Comparison of ENCODE assay signal across 2 cellular contexts in the genomic region with DNA sequence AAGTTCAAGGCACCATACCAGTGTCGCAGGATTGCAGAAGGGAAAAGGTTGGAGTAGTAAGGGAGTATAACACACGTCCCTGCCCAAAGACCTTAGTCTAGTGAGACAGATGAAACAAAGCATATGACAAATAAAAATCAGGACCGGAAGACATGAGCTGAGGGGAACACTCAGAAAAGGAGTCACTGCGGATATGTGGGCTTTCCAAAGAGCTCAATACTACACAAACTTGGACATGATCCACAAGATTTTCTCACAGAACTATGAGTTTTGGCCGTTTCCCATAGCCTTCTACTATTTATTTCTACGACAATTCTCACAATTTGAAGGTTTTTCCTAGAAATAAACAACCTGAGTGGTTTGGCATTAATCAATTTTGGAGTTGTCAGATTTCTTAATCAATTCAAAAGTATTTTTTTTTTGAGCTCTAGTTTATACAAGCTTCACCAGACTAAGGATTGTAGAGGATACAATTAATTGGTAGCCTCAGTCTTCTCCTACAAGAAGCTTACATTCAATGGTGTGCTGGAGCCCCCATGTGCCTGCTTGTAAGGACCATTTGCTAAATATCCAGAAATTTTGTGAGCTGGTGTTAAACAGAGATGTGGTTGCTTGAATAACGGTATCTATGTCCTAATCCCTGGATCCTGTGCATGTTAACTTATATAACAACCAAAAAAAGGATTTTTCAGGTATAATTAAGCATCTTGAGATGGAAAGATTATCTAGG.
TF ChIP-seq lines count a peak whose summit lies in the region.

No MANE protein-coding gene starts in this region.

TF ChIP-seq in GM23338, 12 proteins besides CTCF, POLR2A, EP300 and RAD21:
- TF ChIP-seq EZH2phosphoT487 (IDR thresholded peaks at IDR 0.05; ENCODE audit: unreplicated experiment) (no peak), STAT1 (IDR thresholded peaks at IDR 0.05; ENCODE audit: unreplicated experiment) (no peak), POLR2AphosphoS5 (IDR thresholded peaks at IDR 0.05; ENCODE audit: low read depth) (no peak), ZNF114 (CRISPR knock-in tag; IDR thresholded peaks at IDR 0.05) (no peak)
- TF ChIP-seq, protein P1, sequence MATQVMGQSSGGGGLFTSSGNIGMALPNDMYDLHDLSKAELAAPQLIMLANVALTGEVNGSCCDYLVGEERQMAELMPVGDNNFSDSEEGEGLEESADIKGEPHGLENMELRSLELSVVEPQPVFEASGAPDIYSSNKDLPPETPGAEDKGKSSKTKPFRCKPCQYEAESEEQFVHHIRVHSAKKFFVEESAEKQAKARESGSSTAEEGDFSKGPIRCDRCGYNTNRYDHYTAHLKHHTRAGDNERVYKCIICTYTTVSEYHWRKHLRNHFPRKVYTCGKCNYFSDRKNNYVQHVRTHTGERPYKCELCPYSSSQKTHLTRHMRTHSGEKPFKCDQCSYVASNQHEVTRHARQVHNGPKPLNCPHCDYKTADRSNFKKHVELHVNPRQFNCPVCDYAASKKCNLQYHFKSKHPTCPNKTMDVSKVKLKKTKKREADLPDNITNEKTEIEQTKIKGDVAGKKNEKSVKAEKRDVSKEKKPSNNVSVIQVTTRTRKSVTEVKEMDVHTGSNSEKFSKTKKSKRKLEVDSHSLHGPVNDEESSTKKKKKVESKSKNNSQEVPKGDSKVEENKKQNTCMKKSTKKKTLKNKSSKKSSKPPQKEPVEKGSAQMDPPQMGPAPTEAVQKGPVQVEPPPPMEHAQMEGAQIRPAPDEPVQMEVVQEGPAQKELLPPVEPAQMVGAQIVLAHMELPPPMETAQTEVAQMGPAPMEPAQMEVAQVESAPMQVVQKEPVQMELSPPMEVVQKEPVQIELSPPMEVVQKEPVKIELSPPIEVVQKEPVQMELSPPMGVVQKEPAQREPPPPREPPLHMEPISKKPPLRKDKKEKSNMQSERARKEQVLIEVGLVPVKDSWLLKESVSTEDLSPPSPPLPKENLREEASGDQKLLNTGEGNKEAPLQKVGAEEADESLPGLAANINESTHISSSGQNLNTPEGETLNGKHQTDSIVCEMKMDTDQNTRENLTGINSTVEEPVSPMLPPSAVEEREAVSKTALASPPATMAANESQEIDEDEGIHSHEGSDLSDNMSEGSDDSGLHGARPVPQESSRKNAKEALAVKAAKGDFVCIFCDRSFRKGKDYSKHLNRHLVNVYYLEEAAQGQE (IDR thresholded peaks at IDR 0.05; ENCODE audit: unreplicated experiment) = no peak
- TF ChIP-seq, protein P2, sequence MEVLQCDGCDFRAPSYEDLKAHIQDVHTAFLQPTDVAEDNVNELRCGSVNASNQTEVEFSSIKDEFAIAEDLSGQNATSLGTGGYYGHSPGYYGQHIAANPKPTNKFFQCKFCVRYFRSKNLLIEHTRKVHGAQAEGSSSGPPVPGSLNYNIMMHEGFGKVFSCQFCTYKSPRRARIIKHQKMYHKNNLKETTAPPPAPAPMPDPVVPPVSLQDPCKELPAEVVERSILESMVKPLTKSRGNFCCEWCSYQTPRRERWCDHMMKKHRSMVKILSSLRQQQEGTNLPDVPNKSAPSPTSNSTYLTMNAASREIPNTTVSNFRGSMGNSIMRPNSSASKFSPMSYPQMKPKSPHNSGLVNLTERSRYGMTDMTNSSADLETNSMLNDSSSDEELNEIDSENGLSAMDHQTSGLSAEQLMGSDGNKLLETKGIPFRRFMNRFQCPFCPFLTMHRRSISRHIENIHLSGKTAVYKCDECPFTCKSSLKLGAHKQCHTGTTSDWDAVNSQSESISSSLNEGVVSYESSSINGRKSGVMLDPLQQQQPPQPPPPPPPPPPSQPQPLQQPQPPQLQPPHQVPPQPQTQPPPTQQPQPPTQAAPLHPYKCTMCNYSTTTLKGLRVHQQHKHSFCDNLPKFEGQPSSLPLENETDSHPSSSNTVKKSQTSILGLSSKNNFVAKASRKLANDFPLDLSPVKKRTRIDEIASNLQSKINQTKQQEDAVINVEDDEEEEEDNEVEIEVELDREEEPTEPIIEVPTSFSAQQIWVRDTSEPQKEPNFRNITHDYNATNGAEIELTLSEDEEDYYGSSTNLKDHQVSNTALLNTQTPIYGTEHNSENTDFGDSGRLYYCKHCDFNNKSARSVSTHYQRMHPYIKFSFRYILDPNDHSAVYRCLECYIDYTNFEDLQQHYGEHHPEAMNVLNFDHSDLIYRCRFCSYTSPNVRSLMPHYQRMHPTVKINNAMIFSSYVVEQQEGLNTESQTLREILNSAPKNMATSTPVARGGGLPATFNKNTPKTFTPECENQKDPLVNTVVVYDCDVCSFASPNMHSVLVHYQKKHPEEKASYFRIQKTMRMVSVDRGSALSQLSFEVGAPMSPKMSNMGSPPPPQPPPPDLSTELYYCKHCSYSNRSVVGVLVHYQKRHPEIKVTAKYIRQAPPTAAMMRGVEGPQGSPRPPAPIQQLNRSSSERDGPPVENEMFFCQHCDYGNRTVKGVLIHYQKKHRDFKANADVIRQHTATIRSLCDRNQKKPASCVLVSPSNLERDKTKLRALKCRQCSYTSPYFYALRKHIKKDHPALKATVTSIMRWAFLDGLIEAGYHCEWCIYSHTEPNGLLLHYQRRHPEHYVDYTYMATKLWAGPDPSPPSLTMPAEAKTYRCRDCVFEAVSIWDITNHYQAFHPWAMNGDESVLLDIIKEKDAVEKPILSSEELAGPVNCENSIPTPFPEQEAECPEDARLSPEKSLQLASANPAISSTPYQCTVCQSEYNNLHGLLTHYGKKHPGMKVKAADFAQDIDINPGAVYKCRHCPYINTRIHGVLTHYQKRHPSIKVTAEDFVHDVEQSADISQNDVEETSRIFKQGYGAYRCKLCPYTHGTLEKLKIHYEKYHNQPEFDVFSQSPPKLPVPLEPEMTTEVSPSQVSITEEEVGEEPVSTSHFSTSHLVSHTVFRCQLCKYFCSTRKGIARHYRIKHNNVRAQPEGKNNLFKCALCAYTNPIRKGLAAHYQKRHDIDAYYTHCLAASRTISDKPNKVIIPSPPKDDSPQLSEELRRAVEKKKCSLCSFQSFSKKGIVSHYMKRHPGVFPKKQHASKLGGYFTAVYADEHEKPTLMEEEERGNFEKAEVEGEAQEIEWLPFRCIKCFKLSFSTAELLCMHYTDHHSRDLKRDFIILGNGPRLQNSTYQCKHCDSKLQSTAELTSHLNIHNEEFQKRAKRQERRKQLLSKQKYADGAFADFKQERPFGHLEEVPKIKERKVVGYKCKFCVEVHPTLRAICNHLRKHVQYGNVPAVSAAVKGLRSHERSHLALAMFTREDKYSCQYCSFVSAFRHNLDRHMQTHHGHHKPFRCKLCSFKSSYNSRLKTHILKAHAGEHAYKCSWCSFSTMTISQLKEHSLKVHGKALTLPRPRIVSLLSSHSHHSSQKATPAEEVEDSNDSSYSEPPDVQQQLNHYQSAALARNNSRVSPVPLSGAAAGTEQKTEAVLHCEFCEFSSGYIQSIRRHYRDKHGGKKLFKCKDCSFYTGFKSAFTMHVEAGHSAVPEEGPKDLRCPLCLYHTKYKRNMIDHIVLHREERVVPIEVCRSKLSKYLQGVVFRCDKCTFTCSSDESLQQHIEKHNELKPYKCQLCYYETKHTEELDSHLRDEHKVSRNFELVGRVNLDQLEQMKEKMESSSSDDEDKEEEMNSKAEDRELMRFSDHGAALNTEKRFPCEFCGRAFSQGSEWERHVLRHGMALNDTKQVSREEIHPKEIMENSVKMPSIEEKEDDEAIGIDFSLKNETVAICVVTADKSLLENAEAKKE (CRISPR knock-in tag; IDR thresholded peaks at IDR 0.05) = no peak

TF ChIP-seq in H1, 55 proteins besides CTCF, POLR2A, EP300 and RAD21 (continued from another document):
- TF ChIP-seq RNF2 (IDR thresholded peaks at IDR 0.05; ENCODE audit: borderline replicate concordance, low read depth, low read length, missing control alignments, poor library complexity, severe bottlenecking) (no peak), SRF (IDR thresholded peaks at IDR 0.05; ENCODE audit: low read depth, low read length) (no peak), YY1 (IDR thresholded peaks at IDR 0.05; ENCODE audit: low read depth, low read length) (no peak)
